In the genomic region with DNA sequence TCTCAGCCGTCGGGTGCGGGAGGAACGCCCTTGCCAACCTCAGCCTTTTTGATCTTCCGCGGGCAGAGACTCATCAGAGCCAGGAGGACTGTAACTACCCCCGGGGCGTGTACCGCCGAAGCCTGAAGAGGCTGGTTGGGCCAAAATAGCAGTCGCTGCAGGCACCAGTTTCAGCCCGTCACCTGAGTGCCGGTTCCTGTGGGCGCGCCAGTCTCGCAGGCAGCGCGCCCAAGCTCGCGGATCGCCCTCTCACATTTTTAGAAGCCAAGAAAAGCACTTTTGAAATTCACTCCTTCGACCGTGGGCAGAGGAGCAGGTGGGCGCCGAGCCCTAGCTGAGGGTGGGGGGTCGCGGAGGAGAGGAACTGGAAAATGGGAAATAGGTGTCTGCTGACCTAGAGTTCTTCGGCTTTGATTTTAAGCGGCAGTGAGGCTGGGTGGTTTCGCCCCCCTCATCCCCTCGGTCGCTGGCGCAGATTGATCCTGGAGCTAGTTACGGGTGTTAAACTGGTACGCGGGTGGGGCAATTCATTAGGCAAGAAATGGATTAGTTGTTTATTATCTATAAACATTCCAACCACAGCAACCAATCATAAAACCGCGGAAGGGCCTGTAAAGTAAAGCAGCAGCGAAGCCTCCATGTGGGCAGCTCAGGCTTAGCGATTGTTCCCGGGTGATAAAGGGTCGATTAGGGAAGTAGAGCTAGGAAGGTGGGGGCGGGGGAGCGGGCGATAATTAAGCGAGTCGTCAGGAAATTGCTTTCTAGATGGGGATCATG, we compare ENCODE assay signal across 8 cellular contexts.
DNase-seq lines count a peak whose midpoint lies in the region; ATAC-seq and TF ChIP-seq lines count a peak whose summit lies in the region.

No MANE protein-coding gene starts in this region.

- peaks cover 95% of the 10 kb centered on the region for H3K27me3 Mint-ChIP-seq in CD4-positive, alpha-beta T cell
- H3K27me3 Mint-ChIP-seq in activated naive CD4-positive, alpha-beta T cell treated with anti-CD3 and anti-CD28 coated beads, Interleukin-2, amount 50 U/mL, for 24 hours, result peaks cover 76% of the 10 kb centered on the region

- no peak overlapping the region for H3K27ac ChIP-seq in CD4-positive, alpha-beta T cell (ENCODE audit: low read depth, low read length)
- H3K27ac ChIP-seq in left lung, result no peak overlapping the region

- no peak overlapping the region for H3K27ac Mint-ChIP-seq in CD4-positive, alpha-beta T cell
- H3K27ac Mint-ChIP-seq in activated naive CD4-positive, alpha-beta T cell treated with anti-CD3 and anti-CD28 coated beads, Interleukin-2, amount 50 U/mL, for 24 hours, result peak overlapping the region; percentile 23

- H3K9me3 Mint-ChIP-seq in CD4-positive, alpha-beta T cell, result no peaks in the 10 kb centered on the region
- no peaks in the 10 kb centered on the region for H3K9me3 Mint-ChIP-seq in activated naive CD4-positive, alpha-beta T cell treated with anti-CD3 and anti-CD28 coated beads, Interleukin-2, amount 50 U/mL, for 24 hours

- CTCF ChIA-PET in CD4-positive, alpha-beta T cell (lab: Charles Lee), result no interaction called here

- intact Hi-C loops in CD4-positive, alpha-beta T cell (cut with DNase I, micrococcal nuclease), result loop anchor here in 1 of 2 experiments (10.0 kb wide), 1 partner anchor 689 kb away; no protein-coding TSS in a partner anchor
- intact Hi-C loops in left lung (cut with DNase I), result no loop called here

- POLR2A ChIA-PET in CD4-positive, alpha-beta T cell (lab: Charles Lee), result no interaction called here

- no peak for TF ChIP-seq CTCF in CD4-positive, alpha-beta T cell (IDR thresholded peaks at IDR 0.05)
- no peak for TF ChIP-seq CTCF in left lung (IDR thresholded peaks at IDR 0.05)

- H3K4me1 Mint-ChIP-seq in CD4-positive, alpha-beta T cell (ENCODE audit: low read depth), result peaks cover 57% of the 10 kb centered on the region
- H3K4me1 Mint-ChIP-seq in activated naive CD4-positive, alpha-beta T cell treated with anti-CD3 and anti-CD28 coated beads, Interleukin-2, amount 50 U/mL, for 24 hours, result peaks cover 54% of the 10 kb centered on the region

- H3K27me3 ChIP-seq in CD4-positive, alpha-beta T cell (ENCODE audit: control insufficient read depth, insufficient read depth, low read length), result peaks cover 98% of the 10 kb centered on the region
- H3K27me3 ChIP-seq in left lung, result peaks cover 84 to 95% of the 10 kb centered on the region in 2 donors

- H3K4me3 ChIP-seq in left lung, result no peak overlapping the region

- peak; percentile 46 for ATAC-seq in CD4-positive, alpha-beta T cell (ENCODE audit: poor library complexity)
- peak; percentile 71 for ATAC-seq in HG02588 (IDR thresholded peaks at IDR 0.05; ENCODE audit: unreplicated experiment)
- peak; percentile 17 for ATAC-seq in left lung
- ATAC-seq in HG03571 (IDR thresholded peaks at IDR 0.05; ENCODE audit: unreplicated experiment), result no peak

- no peaks in the 10 kb centered on the region for H3K36me3 ChIP-seq in left lung

- H3K4me3 Mint-ChIP-seq in CD4-positive, alpha-beta T cell, result peak overlapping the region; percentile 72
- peak overlapping the region; percentile 45 for H3K4me3 Mint-ChIP-seq in activated naive CD4-positive, alpha-beta T cell treated with anti-CD3 and anti-CD28 coated beads, Interleukin-2, amount 50 U/mL, for 24 hours

- H3K36me3 Mint-ChIP-seq in CD4-positive, alpha-beta T cell (ENCODE audit: low read depth), result no peaks in the 10 kb centered on the region
- peaks cover 3% of the 10 kb centered on the region for H3K36me3 Mint-ChIP-seq in activated naive CD4-positive, alpha-beta T cell treated with anti-CD3 and anti-CD28 coated beads, Interleukin-2, amount 50 U/mL, for 24 hours

- no peaks in the 10 kb centered on the region for H3K9me3 ChIP-seq in CD4-positive, alpha-beta T cell (ENCODE audit: control insufficient read depth, low read length)
- no peaks in the 10 kb centered on the region for H3K9me3 ChIP-seq in left lung

- DNase-seq in CD4-positive, alpha-beta T cell, result no peak
- DNase-seq in left lung, result no peak
- DNase-seq in NCI-H2171 treated with DMSO at 0.1 percent for 48 hours (lab: John Stamatoyannopoulos, UW), result no peak
- no peak for DNase-seq in NCI-H2029 (lab: John Stamatoyannopoulos, UW)
- no peak for DNase-seq in LoVo (ENCODE audit: low spot score)

- H3K4me1 ChIP-seq in left lung, result peaks cover 11 to 34% of the 10 kb centered on the region in 2 donors
